ENCODE assay signal across 17 cellular contexts in genomic region chr10:69879628-69880257, GRCh38.
"Had no signal": no experiment of that assay in that cellular context is flagged by ENCODE, and none has a peak within 500 bp of the region (broad histone marks: within the 10 kb centered on the region; RNA-seq: fewer than 3 reads in every experiment).

No MANE protein-coding gene starts in this region.

- FAIRE-seq: frontal cortex had no signal

- H3K36me3 ChIP-seq: colonic mucosa, left ventricle myocardium inferior, thyroid gland had no signal

- H3K9me3 ChIP-seq: colonic mucosa, left ventricle myocardium inferior, thyroid gland had no signal

- DNase-seq: activated B cell treated with CpG ODN at 0.5 μM for 24 hours; activated CD4-positive, alpha-beta memory T cell treated with anti-CD3 and anti-CD28 coated beads for 36 hours; activated CD4-positive, alpha-beta T cell treated with anti-CD3 and anti-CD28 coated beads for 4 hours; activated naive CD4-positive, alpha-beta T cell; anterior cingulate cortex; colonic mucosa; head of caudate nucleus; left ventricle myocardium inferior; mammary epithelial cell; naive B cell; stimulated activated naive CD4-positive, alpha-beta T cell treated with Interleukin-2 at 50 U/mL for 16 hours; T-helper 1 cell; T-helper 9 cell; thyroid gland had no signal

- H3K27me3 ChIP-seq: colonic mucosa, thyroid gland had no signal

- H3K27ac Mint-ChIP-seq: activated B cell treated with CpG ODN at 0.5 μM for 24 hours; activated CD4-positive, alpha-beta memory T cell treated with anti-CD3 and anti-CD28 coated beads for 36 hours; activated T-helper 17 cell treated with anti-CD3 and anti-CD28 coated beads, Interleukin-2, amount 50 U/mL, for 72 hours had no signal

- H3K4me1 Mint-ChIP-seq: activated B cell treated with CpG ODN at 0.5 μM for 24 hours; activated T-helper 17 cell treated with anti-CD3 and anti-CD28 coated beads, Interleukin-2, amount 50 U/mL, for 72 hours; central memory CD8-positive, alpha-beta T cell had no signal

- H3K9me3 Mint-ChIP-seq: activated B cell treated with CpG ODN at 0.5 μM for 24 hours; activated CD4-positive, alpha-beta memory T cell treated with anti-CD3 and anti-CD28 coated beads for 36 hours; activated T-helper 17 cell treated with anti-CD3 and anti-CD28 coated beads, Interleukin-2, amount 50 U/mL, for 72 hours; central memory CD8-positive, alpha-beta T cell; naive B cell had no signal

- H3K27ac ChIP-seq: colonic mucosa, left ventricle myocardium inferior, thyroid gland had no signal

- H3K36me3 Mint-ChIP-seq: activated CD4-positive, alpha-beta memory T cell treated with anti-CD3 and anti-CD28 coated beads for 36 hours; naive B cell had no signal

- H3K4me1 ChIP-seq: colonic mucosa had no signal

- H3K4me3 Mint-ChIP-seq: activated B cell treated with CpG ODN at 0.5 μM for 24 hours; activated CD4-positive, alpha-beta memory T cell treated with anti-CD3 and anti-CD28 coated beads for 36 hours; activated T-helper 17 cell treated with anti-CD3 and anti-CD28 coated beads, Interleukin-2, amount 50 U/mL, for 72 hours; central memory CD8-positive, alpha-beta T cell had no signal

- H3K4me3 ChIP-seq: colonic mucosa, left ventricle myocardium inferior, thyroid gland had no signal

- ATAC-seq: activated T-helper 17 cell treated with anti-CD3 and anti-CD28 coated beads, Interleukin-2, amount 50 U/mL, for 72 hours had no signal
